Comparison of ENCODE assay signal across 3 cellular contexts in genomic region chr1:150164224-150164623, GRCh38.
A peak's percentile ranks its signal among the peaks of the same experiment; 100 is the strongest.
TF ChIP-seq lines count a peak whose summit lies in the region.

No MANE protein-coding gene starts in this region.

TF ChIP-seq in GM23338, 12 proteins besides CTCF, POLR2A, EP300 and RAD21 (continues in another document):
- TF ChIP-seq ZNF462 (CRISPR knock-in tag; IDR thresholded peaks at IDR 0.05) = no peak
- no peak for TF ChIP-seq JUNB (IDR thresholded peaks at IDR 0.05; ENCODE audit: unreplicated experiment)
- TF ChIP-seq ETS1 (IDR thresholded peaks at IDR 0.05) = no peak
- no peak for TF ChIP-seq CREB1 (CRISPR knock-in tag; IDR thresholded peaks at IDR 0.05; ENCODE audit: low read depth)
- no peak for TF ChIP-seq EZH2 (IDR thresholded peaks at IDR 0.05; ENCODE audit: low read depth, unreplicated experiment)

TF ChIP-seq in K562, 482 proteins besides CTCF, POLR2A, EP300 and RAD21 (continued from another document):
- TF ChIP-seq ZBTB33 (CRISPR knock-in tag; IDR thresholded peaks at IDR 0.05) (peak; percentile 78), GATAD2A (IDR thresholded peaks at IDR 0.05) (0 out of 2 replicates have a peak, but pooled peaks have one; percentile 21), KDM2B (CRISPR knock-in tag; IDR thresholded peaks at IDR 0.05) (no peak), HMGN3 (IDR thresholded peaks at IDR 0.05; ENCODE audit: borderline replicate concordance, extremely low read depth, insufficient read length, low read depth, low read length) (no peak), MTA1 (IDR thresholded peaks at IDR 0.05; ENCODE audit: borderline replicate concordance) (peak; percentile 12; the same call in 1 of the 2 replicates), SPI1 (IDR thresholded peaks at IDR 0.05; ENCODE audit: borderline replicate concordance, low read depth, low read length) (peak; percentile 91)

TF ChIP-seq in liver, 16 proteins besides CTCF, POLR2A, EP300 and RAD21 (continued from another document):
- TF ChIP-seq HNF4A (conservative IDR thresholded peaks at IDR 0.05) = no peak
- TF ChIP-seq TAF1 (conservative IDR thresholded peaks at IDR 0.05) = no peak
- no peak for TF ChIP-seq MAX (IDR thresholded peaks at IDR 0.05)
- TF ChIP-seq RXRA (IDR thresholded peaks at IDR 0.05) = no peak
- TF ChIP-seq NR2F2 (IDR thresholded peaks at IDR 0.05) = no peak
- TF ChIP-seq GABPA (IDR thresholded peaks at IDR 0.05 in 1 of 2, conservative IDR thresholded peaks at IDR 0.05 in 1 of 2) = no peak
- TF ChIP-seq ZBTB33 (IDR thresholded peaks at IDR 0.05) = no peak
